Comparison of ENCODE assay signal across 1 cellular context in genomic region chr5:122907238-122907637, GRCh38.
TF ChIP-seq lines count a peak whose summit lies in the region.

No MANE protein-coding gene starts in this region.

TF ChIP-seq in SK-N-SH, 30 proteins besides CTCF, POLR2A, EP300 and RAD21 (continued from another document):
- no peak for TF ChIP-seq ZBTB33 (IDR thresholded peaks at IDR 0.05; ENCODE audit: borderline replicate concordance, low read depth)
- 0 out of 2 replicates have a peak, but pooled peaks have one; percentile 60 for TF ChIP-seq TEAD4 (IDR thresholded peaks at IDR 0.05; ENCODE audit: borderline replicate concordance, insufficient read depth)
- peak; percentile 66 for TF ChIP-seq JUND (IDR thresholded peaks at IDR 0.05)
- TF ChIP-seq MAX (IDR thresholded peaks at IDR 0.05; ENCODE audit: low read depth) = no peak
- peak; percentile 63; the same call in 1 of the 2 replicates for TF ChIP-seq USF1 (IDR thresholded peaks at IDR 0.05; ENCODE audit: borderline replicate concordance, low read depth)
- no peak for TF ChIP-seq SMC3 (IDR thresholded peaks at IDR 0.05; ENCODE audit: low read depth, low read length)
- TF ChIP-seq EZH2phosphoT487 (IDR thresholded peaks at IDR 0.05; ENCODE audit: borderline replicate concordance, low read depth) = no peak
- no peak for TF ChIP-seq TAF1 (IDR thresholded peaks at IDR 0.05; ENCODE audit: borderline replicate concordance, low read depth, low read length)
- TF ChIP-seq IRF3 (IDR thresholded peaks at IDR 0.05; ENCODE audit: low read depth, low read length) = no peak
- no peak for TF ChIP-seq REST (IDR thresholded peaks at IDR 0.05; ENCODE audit: low read depth, low read length)
- TF ChIP-seq PBX3 (IDR thresholded peaks at IDR 0.05) = peak; percentile 72
- no peak for TF ChIP-seq USF2 (IDR thresholded peaks at IDR 0.05; ENCODE audit: borderline replicate concordance, low read depth, low read length)
